Comparison of ENCODE assay signal across 8 cellular contexts in the genomic region with DNA sequence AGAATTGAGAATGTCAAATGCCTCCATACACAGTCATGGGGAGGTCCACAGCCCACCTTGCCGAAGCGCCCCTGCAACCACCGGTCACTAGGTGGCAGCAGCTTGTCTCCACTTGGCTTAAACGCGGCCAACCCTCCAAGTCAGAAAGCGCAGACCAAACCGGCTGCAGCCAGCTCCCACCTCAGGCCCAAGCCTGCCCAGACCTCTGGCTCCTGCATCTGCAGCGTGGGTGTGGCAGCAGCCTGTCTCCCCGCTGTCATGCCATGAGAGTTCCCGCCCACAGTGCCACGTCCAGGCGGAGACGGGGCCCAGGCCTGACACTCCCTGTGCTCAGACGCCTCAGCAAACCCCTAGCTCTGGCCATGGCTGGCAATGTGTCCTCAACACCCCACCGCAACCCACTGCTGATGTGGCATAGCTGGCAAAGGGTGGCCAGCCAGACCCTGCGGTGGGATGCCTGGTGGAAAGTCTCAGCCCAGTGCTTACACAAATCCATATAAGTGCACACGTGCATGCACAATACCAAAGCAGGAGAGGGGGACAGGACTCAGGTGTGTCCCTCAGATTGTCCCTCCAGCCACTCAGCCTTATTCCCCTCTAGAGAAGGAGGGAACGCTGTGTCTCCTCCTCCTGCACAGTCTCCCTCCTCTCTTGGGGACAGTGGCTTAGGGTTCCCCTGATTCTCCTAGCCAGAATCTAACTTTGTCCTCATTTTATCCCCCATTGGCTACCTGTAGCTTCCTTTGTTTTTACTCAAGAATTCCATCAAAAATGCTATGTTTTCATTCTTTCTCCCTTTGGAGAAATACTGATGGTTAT. TPM values are rescaled to one million over a fixed set of nuclear protein-coding genes. Genes with fewer than 3 reads are reported as not detected.
DNase-seq lines count a peak whose midpoint lies in the region; ATAC-seq and TF ChIP-seq lines count a peak whose summit lies in the region.

No MANE protein-coding gene starts in this region.

- intact Hi-C loops in HCT116 (cut with micrococcal nuclease) = loop anchor here (1.0 to 10.0 kb wide), 7 partner anchors 22 to 1008 kb away; a partner anchor contains a TSS

- H4K20me1 ChIP-seq in HCT116 (ENCODE audit: insufficient read depth) = no peaks in the 10 kb centered on the region

- H2AFZ ChIP-seq in HCT116 (ENCODE audit: low read depth, low read length, poor library complexity, severe bottlenecking) = peak overlapping the region; percentile 96

- H3K9ac ChIP-seq in HCT116 (ENCODE audit: low read length) = peak overlapping the region; percentile 57

- peak overlapping the region; percentile 64; the same call in 1 of the 2 replicates for H3K27ac ChIP-seq in HCT116 (ENCODE audit: low read depth, low read length)

- CTCF ChIA-PET in HCT116 (lab: Charles Lee) = interaction anchor here (0.8 to 3.5 kb wide), 34 partner anchors 8 to 858 kb away, joined by 3 to 171 read pairs (median 5); a partner anchor contains a TSS

- no peaks in the 10 kb centered on the region for H3K36me3 ChIP-seq in HCT116 (ENCODE audit: control insufficient read depth in 1 of 2, insufficient read depth in 2 of 2, low read length in 2 of 2)

- peaks cover 26 to 45% of the 10 kb centered on the region in 2 experiments for H3K4me1 ChIP-seq in HCT116 (ENCODE audit: control insufficient read depth in 1 of 2, insufficient read depth in 2 of 2, low read length in 2 of 2)

- no TSS peak for BruUV-seq in HCT116 (replicated peaks; lab: Mats Ljungman, UMichigan)

- H3K4me2 ChIP-seq in HCT116 (ENCODE audit: low read length) = peak overlapping the region; percentile 95

- no peaks in the 10 kb centered on the region for H3K79me2 ChIP-seq in HCT116 (ENCODE audit: insufficient read depth, low read length)

- peak; percentile 86 for DNase-seq in CMK (ENCODE audit: low read depth)
- peak; percentile 90 for DNase-seq in HCT116 (ENCODE audit: low read depth, low spot score)
- peak; percentile 88 for DNase-seq in NCI-H345 (lab: John Stamatoyannopoulos, UW)
- DNase-seq in activated CD4-positive, CD25-positive, alpha-beta regulatory T cell treated with anti-CD3 and anti-CD28 coated beads, Interleukin-2, amount 50 U/mL, for 16 hours (ENCODE audit: low read depth, low spot score) = peak; percentile 40
- peak; percentile 52 for DNase-seq in central memory CD4-positive, alpha-beta T cell
- peak; percentile 88 for DNase-seq in kidney tubule cell (ENCODE audit: low spot score)
- DNase-seq in stimulated activated CD4-positive, alpha-beta T cell treated with anti-CD3 and anti-CD28 coated beads, Interleukin-15, amount 100 ng/mL, for 24 hours = peak; percentile 84

- POLR2A ChIA-PET in HCT116 (lab: Charles Lee) = interaction anchor here (0.7 to 2.6 kb wide), 10 partner anchors 9 to 586 kb away, joined by 3 to 45 read pairs (median 5); a partner anchor contains a TSS

- peak; percentile 37 for TF ChIP-seq POLR2A in HCT116 (IDR thresholded peaks at IDR 0.05; ENCODE audit: borderline replicate concordance, extremely low read depth, insufficient read depth, insufficient read length)

- peak in 2 of 3 experiments; percentile 99; a peak in 4 of 6 replicates for TF ChIP-seq CTCF in HCT116 (IDR thresholded peaks at IDR 0.05 in 2 of 3, conservative IDR thresholded peaks at IDR 0.05 in 1 of 3; ENCODE audit: borderline replicate concordance in 1 of 3, insufficient read depth in 1 of 3, low read depth in 2 of 3, low read length in 2 of 3)

- H3K27me3 ChIP-seq in HCT116 (ENCODE audit: insufficient read depth, low read length) = no peaks in the 10 kb centered on the region

- no peaks in the 10 kb centered on the region for H3K9me2 ChIP-seq in HCT116 (ENCODE audit: insufficient read depth)

- no peak for TF ChIP-seq RAD21 in HCT116 (IDR thresholded peaks at IDR 0.05; ENCODE audit: low read depth)

- no peaks in the 10 kb centered on the region for H3K9me3 ChIP-seq in HCT116 (ENCODE audit: control insufficient read depth in 1 of 2, insufficient read depth in 1 of 2, low read depth in 1 of 2, low read length in 2 of 2)

- peak overlapping the region; percentile 54 to 62 for H3K4me3 ChIP-seq in HCT116 (replicated peaks in 1 of 2; ENCODE audit: low read depth in 1 of 2, low read length in 2 of 2)

- ATAC-seq in HCT116 = peak; percentile 52
- ATAC-seq in HG03469 (IDR thresholded peaks at IDR 0.05; ENCODE audit: unreplicated experiment) = no peak

- RAD21 ChIA-PET in HCT116 (lab: Charles Lee; ENCODE audit: low non-redundant PET in 1 of 2, low total read pairs in 2 of 2, uncharacterized antibody in 2 of 2, unreplicated experiment in 2 of 2) = interaction anchor here (0.5 to 3.0 kb wide), 10 partner anchors 18 to 107 kb away, joined by 3 to 19 read pairs (median 4); a partner anchor contains a TSS

TF ChIP-seq in HCT116, 20 proteins besides CTCF, POLR2A, EP300 and RAD21:
- TF ChIP-seq, protein P1, sequence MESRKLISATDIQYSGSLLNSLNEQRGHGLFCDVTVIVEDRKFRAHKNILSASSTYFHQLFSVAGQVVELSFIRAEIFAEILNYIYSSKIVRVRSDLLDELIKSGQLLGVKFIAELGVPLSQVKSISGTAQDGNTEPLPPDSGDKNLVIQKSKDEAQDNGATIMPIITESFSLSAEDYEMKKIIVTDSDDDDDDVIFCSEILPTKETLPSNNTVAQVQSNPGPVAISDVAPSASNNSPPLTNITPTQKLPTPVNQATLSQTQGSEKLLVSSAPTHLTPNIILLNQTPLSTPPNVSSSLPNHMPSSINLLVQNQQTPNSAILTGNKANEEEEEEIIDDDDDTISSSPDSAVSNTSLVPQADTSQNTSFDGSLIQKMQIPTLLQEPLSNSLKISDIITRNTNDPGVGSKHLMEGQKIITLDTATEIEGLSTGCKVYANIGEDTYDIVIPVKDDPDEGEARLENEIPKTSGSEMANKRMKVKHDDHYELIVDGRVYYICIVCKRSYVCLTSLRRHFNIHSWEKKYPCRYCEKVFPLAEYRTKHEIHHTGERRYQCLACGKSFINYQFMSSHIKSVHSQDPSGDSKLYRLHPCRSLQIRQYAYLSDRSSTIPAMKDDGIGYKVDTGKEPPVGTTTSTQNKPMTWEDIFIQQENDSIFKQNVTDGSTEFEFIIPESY (IDR thresholded peaks at IDR 0.05; ENCODE audit: extremely low read depth, insufficient replicate concordance, low read length) = no peak
- no peak for TF ChIP-seq EZH2 (IDR thresholded peaks at IDR 0.05)
- no peak for TF ChIP-seq ZNF274 (IDR thresholded peaks at IDR 0.05; ENCODE audit: low read depth, low read length)
- peak; percentile 31 for TF ChIP-seq TCF7L2 (IDR thresholded peaks at IDR 0.05; ENCODE audit: borderline replicate concordance, extremely low read depth, insufficient read depth, insufficient read length)
- TF ChIP-seq ZFX (IDR thresholded peaks at IDR 0.05) = peak; percentile 54; the same call in 1 of the 2 replicates
- peak; percentile 67; the same call in 1 of the 2 replicates for TF ChIP-seq POLR2AphosphoS5 (IDR thresholded peaks at IDR 0.05; ENCODE audit: low read depth, low read length)
- peak; percentile 29 for TF ChIP-seq YY1 (IDR thresholded peaks at IDR 0.05; ENCODE audit: extremely low read depth, insufficient replicate concordance, low read depth, low read length)
- no peak for TF ChIP-seq SRF (IDR thresholded peaks at IDR 0.05; ENCODE audit: low read depth)

RNA-seq across cellular contexts. Expression of a gene that starts 10.9 kb away (rescaled TPM):
- not detected for total RNA-seq in HCT116 (2021; ENCODE audit: unreplicated experiment)
- 0.14 TPM in 1 of 2 replicates, not detected in the other for polyA plus RNA-seq in HCT116 (2012)

RNA-seq across cellular contexts. Expression of a gene that starts 21.4 kb away (rescaled TPM):
- total RNA-seq in HCT116 (2021; ENCODE audit: unreplicated experiment) = 135 TPM
- polyA plus RNA-seq in HCT116 (2012) = 157 and 172 TPM in 2 replicates

RNA-seq across cellular contexts. Expression of a gene that starts 55.8 kb away (rescaled TPM):
- 255 TPM for total RNA-seq in HCT116 (2021; ENCODE audit: unreplicated experiment)
- 315 and 319 TPM in 2 replicates for polyA plus RNA-seq in HCT116 (2012)

Comparison
In these comparisons a context has a peak if more than half of its experiments do, and no peak if none do; other contexts are left out.
1. DNase-seq: peak in every context shown above with its lines; median percentile 90 in HCT116; 88 in NCI-H345; 88 in kidney tubule cell; 86 in CMK; 84 in stimulated activated CD4-positive, alpha-beta T cell treated with anti-CD3 and anti-CD28 coated beads, Interleukin-15, amount 100 ng/mL, for 24 hours; 52 in central memory CD4-positive, alpha-beta T cell; 40 in activated CD4-positive, CD25-positive, alpha-beta regulatory T cell treated with anti-CD3 and anti-CD28 coated beads, Interleukin-2, amount 50 U/mL, for 16 hours.